ENCODE assay signal across 1 cellular context in the genomic region with DNA sequence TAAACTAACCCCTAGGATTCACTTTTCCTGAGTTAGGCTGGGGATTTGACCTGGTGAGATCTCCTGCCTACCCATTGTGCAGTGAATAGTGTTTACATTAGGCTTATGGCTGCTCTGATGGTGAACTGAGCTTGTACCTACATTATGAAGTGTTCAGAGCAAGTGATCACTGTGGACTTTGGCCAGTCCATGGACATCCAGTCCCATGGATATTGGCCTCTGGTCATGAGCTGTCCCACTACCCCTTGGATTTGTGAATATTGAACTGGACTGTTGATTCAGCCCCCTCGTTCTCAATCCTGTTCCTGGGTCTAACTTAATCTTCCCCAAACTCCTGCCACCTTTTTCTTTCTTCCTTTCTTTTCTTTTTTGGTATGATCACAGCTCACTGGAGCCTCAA.
TF ChIP-seq lines count a peak whose summit lies in the region.

No MANE protein-coding gene starts in this region.

TF ChIP-seq in HepG2, 621 proteins besides CTCF, POLR2A, EP300 and RAD21 (continued from another document and continues in another):
- TF ChIP-seq, protein P1, sequence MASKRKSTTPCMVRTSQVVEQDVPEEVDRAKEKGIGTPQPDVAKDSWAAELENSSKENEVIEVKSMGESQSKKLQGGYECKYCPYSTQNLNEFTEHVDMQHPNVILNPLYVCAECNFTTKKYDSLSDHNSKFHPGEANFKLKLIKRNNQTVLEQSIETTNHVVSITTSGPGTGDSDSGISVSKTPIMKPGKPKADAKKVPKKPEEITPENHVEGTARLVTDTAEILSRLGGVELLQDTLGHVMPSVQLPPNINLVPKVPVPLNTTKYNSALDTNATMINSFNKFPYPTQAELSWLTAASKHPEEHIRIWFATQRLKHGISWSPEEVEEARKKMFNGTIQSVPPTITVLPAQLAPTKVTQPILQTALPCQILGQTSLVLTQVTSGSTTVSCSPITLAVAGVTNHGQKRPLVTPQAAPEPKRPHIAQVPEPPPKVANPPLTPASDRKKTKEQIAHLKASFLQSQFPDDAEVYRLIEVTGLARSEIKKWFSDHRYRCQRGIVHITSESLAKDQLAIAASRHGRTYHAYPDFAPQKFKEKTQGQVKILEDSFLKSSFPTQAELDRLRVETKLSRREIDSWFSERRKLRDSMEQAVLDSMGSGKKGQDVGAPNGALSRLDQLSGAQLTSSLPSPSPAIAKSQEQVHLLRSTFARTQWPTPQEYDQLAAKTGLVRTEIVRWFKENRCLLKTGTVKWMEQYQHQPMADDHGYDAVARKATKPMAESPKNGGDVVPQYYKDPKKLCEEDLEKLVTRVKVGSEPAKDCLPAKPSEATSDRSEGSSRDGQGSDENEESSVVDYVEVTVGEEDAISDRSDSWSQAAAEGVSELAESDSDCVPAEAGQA (IDR thresholded peaks at IDR 0.05; ENCODE audit: low read depth): no peak
- TF ChIP-seq, protein P1 (CRISPR knock-in tag; IDR thresholded peaks at IDR 0.05; ENCODE audit: borderline replicate concordance): no peak
- TF ChIP-seq, protein P2, sequence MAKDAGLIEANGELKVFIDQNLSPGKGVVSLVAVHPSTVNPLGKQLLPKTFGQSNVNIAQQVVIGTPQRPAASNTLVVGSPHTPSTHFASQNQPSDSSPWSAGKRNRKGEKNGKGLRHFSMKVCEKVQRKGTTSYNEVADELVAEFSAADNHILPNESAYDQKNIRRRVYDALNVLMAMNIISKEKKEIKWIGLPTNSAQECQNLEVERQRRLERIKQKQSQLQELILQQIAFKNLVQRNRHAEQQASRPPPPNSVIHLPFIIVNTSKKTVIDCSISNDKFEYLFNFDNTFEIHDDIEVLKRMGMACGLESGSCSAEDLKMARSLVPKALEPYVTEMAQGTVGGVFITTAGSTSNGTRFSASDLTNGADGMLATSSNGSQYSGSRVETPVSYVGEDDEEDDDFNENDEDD (CRISPR knock-in tag; IDR thresholded peaks at IDR 0.05; ENCODE audit: borderline replicate concordance): no peak
- TF ChIP-seq, protein P3, sequence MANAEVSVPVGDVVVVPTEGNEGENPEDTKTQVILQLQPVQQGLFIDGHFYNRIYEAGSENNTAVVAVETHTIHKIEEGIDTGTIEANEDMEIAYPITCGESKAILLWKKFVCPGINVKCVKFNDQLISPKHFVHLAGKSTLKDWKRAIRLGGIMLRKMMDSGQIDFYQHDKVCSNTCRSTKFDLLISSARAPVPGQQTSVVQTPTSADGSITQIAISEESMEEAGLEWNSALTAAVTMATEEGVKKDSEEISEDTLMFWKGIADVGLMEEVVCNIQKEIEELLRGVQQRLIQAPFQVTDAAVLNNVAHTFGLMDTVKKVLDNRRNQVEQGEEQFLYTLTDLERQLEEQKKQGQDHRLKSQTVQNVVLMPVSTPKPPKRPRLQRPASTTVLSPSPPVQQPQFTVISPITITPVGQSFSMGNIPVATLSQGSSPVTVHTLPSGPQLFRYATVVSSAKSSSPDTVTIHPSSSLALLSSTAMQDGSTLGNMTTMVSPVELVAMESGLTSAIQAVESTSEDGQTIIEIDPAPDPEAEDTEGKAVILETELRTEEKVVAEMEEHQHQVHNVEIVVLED (CRISPR knock-in tag; IDR thresholded peaks at IDR 0.05; ENCODE audit: borderline replicate concordance): no peak
- TF ChIP-seq ZFX (CRISPR knock-in tag; IDR thresholded peaks at IDR 0.05; ENCODE audit: low read depth) (no peak), RCOR2 (CRISPR knock-in tag; IDR thresholded peaks at IDR 0.05) (no peak), KDM4B (CRISPR knock-in tag; IDR thresholded peaks at IDR 0.05) (peak; percentile 48; the same call in 1 of the 2 replicates), HNF4G (IDR thresholded peaks at IDR 0.05; ENCODE audit: borderline replicate concordance, low read depth, low read length) (peak; percentile 93), HNF4G (CRISPR knock-in tag; IDR thresholded peaks at IDR 0.05; ENCODE audit: borderline replicate concordance, low read depth) (peak; percentile 88; the same call in 1 of the 2 replicates), ZNF263 (CRISPR knock-in tag; IDR thresholded peaks at IDR 0.05) (no peak), NCOR1 (IDR thresholded peaks at IDR 0.05; ENCODE audit: borderline replicate concordance, low read length) (peak; percentile 79; the same call in 1 of the 2 replicates), ZNF225 (CRISPR knock-in tag; IDR thresholded peaks at IDR 0.05) (no peak), LCORL (IDR thresholded peaks at IDR 0.05) (no peak), LCORL (CRISPR knock-in tag; IDR thresholded peaks at IDR 0.05) (peak; percentile 64; the same call in 1 of the 2 replicates), ZBTB21 (CRISPR knock-in tag; IDR thresholded peaks at IDR 0.05) (no peak), SOX5 (CRISPR knock-in tag; IDR thresholded peaks at IDR 0.05; ENCODE audit: borderline replicate concordance) (peak; percentile 69; the same call in 1 of the 2 replicates), ZNF567 (CRISPR knock-in tag; IDR thresholded peaks at IDR 0.05; ENCODE audit: borderline replicate concordance) (0 out of 2 replicates have a peak, but pooled peaks have one; percentile 42), U2AF2 (IDR thresholded peaks at IDR 0.05; ENCODE audit: low read depth, low read length) (no peak), CAMTA2 (CRISPR knock-in tag; IDR thresholded peaks at IDR 0.05; ENCODE audit: borderline replicate concordance) (no peak), ZNF619 (CRISPR knock-in tag; IDR thresholded peaks at IDR 0.05) (no peak), NFATC3 (CRISPR knock-in tag; IDR thresholded peaks at IDR 0.05) (no peak), EHMT2 (IDR thresholded peaks at IDR 0.05; ENCODE audit: borderline replicate concordance, low read depth, low read length) (peak; percentile 61; the same call in 1 of the 2 replicates), ZNF562 (CRISPR knock-in tag; IDR thresholded peaks at IDR 0.05; ENCODE audit: borderline replicate concordance) (no peak), ZNF777 (CRISPR knock-in tag; IDR thresholded peaks at IDR 0.05) (no peak), HNF4A (CRISPR knock-in tag; IDR thresholded peaks at IDR 0.05) (peak; percentile 95), ZNF235 (CRISPR knock-in tag; IDR thresholded peaks at IDR 0.05; ENCODE audit: borderline replicate concordance) (no peak), CBX5 (CRISPR knock-in tag; IDR thresholded peaks at IDR 0.05; ENCODE audit: borderline replicate concordance) (0 out of 2 replicates have a peak, but pooled peaks have one; percentile 26), PCBP2 (optimal IDR thresholded peaks at IDR 0.05; ENCODE audit: low read depth, low read length, poor library complexity, severe bottlenecking) (no peak), KLF13 (CRISPR knock-in tag; IDR thresholded peaks at IDR 0.05) (no peak), ZNF326 (CRISPR knock-in tag; IDR thresholded peaks at IDR 0.05; ENCODE audit: borderline replicate concordance) (no peak), TCF7 (IDR thresholded peaks at IDR 0.05; ENCODE audit: low read depth) (no peak), BHLHE40 (IDR thresholded peaks at IDR 0.05; ENCODE audit: low read length) (peak; percentile 11; the same call in 1 of the 2 replicates), FLYWCH1 (CRISPR knock-in tag; IDR thresholded peaks at IDR 0.05) (no peak)
- TF ChIP-seq, protein P4, sequence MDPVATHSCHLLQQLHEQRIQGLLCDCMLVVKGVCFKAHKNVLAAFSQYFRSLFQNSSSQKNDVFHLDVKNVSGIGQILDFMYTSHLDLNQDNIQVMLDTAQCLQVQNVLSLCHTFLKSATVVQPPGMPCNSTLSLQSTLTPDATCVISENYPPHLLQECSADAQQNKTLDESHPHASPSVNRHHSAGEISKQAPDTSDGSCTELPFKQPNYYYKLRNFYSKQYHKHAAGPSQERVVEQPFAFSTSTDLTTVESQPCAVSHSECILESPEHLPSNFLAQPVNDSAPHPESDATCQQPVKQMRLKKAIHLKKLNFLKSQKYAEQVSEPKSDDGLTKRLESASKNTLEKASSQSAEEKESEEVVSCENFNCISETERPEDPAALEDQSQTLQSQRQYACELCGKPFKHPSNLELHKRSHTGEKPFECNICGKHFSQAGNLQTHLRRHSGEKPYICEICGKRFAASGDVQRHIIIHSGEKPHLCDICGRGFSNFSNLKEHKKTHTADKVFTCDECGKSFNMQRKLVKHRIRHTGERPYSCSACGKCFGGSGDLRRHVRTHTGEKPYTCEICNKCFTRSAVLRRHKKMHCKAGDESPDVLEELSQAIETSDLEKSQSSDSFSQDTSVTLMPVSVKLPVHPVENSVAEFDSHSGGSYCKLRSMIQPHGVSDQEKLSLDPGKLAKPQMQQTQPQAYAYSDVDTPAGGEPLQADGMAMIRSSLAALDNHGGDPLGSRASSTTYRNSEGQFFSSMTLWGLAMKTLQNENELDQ (CRISPR knock-in tag; IDR thresholded peaks at IDR 0.05; ENCODE audit: borderline replicate concordance): no peak
- TF ChIP-seq, protein P5, sequence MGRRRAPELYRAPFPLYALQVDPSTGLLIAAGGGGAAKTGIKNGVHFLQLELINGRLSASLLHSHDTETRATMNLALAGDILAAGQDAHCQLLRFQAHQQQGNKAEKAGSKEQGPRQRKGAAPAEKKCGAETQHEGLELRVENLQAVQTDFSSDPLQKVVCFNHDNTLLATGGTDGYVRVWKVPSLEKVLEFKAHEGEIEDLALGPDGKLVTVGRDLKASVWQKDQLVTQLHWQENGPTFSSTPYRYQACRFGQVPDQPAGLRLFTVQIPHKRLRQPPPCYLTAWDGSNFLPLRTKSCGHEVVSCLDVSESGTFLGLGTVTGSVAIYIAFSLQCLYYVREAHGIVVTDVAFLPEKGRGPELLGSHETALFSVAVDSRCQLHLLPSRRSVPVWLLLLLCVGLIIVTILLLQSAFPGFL (CRISPR knock-in tag; IDR thresholded peaks at IDR 0.05): no peak
- TF ChIP-seq, protein P6, sequence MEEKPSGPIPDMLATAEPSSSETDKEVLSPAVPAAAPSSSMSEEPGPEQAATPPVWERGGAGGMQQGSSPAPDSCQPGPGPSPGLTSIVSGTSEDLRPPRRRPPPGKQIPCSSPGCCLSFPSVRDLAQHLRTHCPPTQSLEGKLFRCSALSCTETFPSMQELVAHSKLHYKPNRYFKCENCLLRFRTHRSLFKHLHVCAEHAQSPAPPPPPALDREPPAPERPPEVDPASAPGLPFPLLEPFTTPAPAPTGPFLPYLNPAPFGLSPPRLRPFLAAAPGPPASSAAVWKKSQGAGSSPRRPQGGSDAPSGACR (CRISPR knock-in tag; IDR thresholded peaks at IDR 0.05): no peak
- TF ChIP-seq, protein P7, sequence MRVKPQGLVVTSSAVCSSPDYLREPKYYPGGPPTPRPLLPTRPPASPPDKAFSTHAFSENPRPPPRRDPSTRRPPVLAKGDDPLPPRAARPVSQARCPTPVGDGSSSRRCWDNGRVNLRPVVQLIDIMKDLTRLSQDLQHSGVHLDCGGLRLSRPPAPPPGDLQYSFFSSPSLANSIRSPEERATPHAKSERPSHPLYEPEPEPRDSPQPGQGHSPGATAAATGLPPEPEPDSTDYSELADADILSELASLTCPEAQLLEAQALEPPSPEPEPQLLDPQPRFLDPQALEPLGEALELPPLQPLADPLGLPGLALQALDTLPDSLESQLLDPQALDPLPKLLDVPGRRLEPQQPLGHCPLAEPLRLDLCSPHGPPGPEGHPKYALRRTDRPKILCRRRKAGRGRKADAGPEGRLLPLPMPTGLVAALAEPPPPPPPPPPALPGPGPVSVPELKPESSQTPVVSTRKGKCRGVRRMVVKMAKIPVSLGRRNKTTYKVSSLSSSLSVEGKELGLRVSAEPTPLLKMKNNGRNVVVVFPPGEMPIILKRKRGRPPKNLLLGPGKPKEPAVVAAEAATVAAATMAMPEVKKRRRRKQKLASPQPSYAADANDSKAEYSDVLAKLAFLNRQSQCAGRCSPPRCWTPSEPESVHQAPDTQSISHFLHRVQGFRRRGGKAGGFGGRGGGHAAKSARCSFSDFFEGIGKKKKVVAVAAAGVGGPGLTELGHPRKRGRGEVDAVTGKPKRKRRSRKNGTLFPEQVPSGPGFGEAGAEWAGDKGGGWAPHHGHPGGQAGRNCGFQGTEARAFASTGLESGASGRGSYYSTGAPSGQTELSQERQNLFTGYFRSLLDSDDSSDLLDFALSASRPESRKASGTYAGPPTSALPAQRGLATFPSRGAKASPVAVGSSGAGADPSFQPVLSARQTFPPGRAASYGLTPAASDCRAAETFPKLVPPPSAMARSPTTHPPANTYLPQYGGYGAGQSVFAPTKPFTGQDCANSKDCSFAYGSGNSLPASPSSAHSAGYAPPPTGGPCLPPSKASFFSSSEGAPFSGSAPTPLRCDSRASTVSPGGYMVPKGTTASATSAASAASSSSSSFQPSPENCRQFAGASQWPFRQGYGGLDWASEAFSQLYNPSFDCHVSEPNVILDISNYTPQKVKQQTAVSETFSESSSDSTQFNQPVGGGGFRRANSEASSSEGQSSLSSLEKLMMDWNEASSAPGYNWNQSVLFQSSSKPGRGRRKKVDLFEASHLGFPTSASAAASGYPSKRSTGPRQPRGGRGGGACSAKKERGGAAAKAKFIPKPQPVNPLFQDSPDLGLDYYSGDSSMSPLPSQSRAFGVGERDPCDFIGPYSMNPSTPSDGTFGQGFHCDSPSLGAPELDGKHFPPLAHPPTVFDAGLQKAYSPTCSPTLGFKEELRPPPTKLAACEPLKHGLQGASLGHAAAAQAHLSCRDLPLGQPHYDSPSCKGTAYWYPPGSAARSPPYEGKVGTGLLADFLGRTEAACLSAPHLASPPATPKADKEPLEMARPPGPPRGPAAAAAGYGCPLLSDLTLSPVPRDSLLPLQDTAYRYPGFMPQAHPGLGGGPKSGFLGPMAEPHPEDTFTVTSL (CRISPR knock-in tag; IDR thresholded peaks at IDR 0.05; ENCODE audit: borderline replicate concordance): peak; percentile 61; the same call in 1 of the 2 replicates
- TF ChIP-seq, protein P8, sequence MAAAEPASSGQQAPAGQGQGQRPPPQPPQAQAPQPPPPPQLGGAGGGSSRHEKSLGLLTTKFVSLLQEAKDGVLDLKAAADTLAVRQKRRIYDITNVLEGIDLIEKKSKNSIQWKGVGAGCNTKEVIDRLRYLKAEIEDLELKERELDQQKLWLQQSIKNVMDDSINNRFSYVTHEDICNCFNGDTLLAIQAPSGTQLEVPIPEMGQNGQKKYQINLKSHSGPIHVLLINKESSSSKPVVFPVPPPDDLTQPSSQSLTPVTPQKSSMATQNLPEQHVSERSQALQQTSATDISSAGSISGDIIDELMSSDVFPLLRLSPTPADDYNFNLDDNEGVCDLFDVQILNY (CRISPR knock-in tag; conservative IDR thresholded peaks at IDR 0.05): no peak
- TF ChIP-seq, protein P9, sequence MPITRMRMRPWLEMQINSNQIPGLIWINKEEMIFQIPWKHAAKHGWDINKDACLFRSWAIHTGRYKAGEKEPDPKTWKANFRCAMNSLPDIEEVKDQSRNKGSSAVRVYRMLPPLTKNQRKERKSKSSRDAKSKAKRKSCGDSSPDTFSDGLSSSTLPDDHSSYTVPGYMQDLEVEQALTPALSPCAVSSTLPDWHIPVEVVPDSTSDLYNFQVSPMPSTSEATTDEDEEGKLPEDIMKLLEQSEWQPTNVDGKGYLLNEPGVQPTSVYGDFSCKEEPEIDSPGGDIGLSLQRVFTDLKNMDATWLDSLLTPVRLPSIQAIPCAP (CRISPR knock-in tag; IDR thresholded peaks at IDR 0.05; ENCODE audit: low read depth): no peak
